Comparison of ENCODE assay signal across 13 cellular contexts in genomic region chr17:50781167-50781566, GRCh38. TPM values are rescaled to one million over a fixed set of nuclear protein-coding genes. Genes with fewer than 3 reads are reported as not detected.
DNase-seq lines count a peak whose midpoint lies in the region; ATAC-seq and TF ChIP-seq lines count a peak whose summit lies in the region.
"Had no signal": no experiment of that assay in that cellular context is flagged by ENCODE, and none has a peak within 500 bp of the region (broad histone marks: within the 10 kb centered on the region; RNA-seq: fewer than 3 reads in every experiment).

No MANE protein-coding gene starts in this region.

- no peaks in the 10 kb centered on the region for H3K9me3 Mint-ChIP-seq in activated CD8-positive, alpha-beta memory T cell treated with anti-CD3 and anti-CD28 coated beads, Interleukin-2, amount 10 ng/mL, durations not matched to agents 7 days and 5 days (ENCODE audit: low read depth)
- no peaks in the 10 kb centered on the region for H3K9me3 Mint-ChIP-seq in activated T-cell treated with anti-CD3 and anti-CD28 coated beads, Interleukin-2, amount 50 U/mL, for 4 hours
- no peaks in the 10 kb centered on the region for H3K9me3 Mint-ChIP-seq in stimulated activated effector memory CD8-positive, alpha-beta T cell treated with anti-CD3 and anti-CD28 coated beads, Interleukin-12 subunit alpha, Interleukin-12 subunit beta, amount 100 ng/mL, for 72 hours

- H3K4me3 Mint-ChIP-seq in activated CD8-positive, alpha-beta memory T cell treated with anti-CD3 and anti-CD28 coated beads, Interleukin-2, amount 10 ng/mL, durations not matched to agents 7 days and 5 days = peak overlapping the region; percentile 28
- peak overlapping the region; percentile 54 for H3K4me3 Mint-ChIP-seq in activated T-cell treated with anti-CD3 and anti-CD28 coated beads, Interleukin-2, amount 50 U/mL, for 4 hours
- H3K4me3 Mint-ChIP-seq in stimulated activated effector memory CD8-positive, alpha-beta T cell treated with anti-CD3 and anti-CD28 coated beads, Interleukin-12 subunit alpha, Interleukin-12 subunit beta, amount 100 ng/mL, for 72 hours = peak overlapping the region; percentile 47

- TF ChIP-seq CTCF in fibroblast of the aortic adventitia (IDR thresholded peaks at IDR 0.05; ENCODE audit: insufficient read depth, low read length) (no peak), colonic mucosa (IDR thresholded peaks at IDR 0.05) (no peak)

- no peak overlapping the region for H3K27ac Mint-ChIP-seq in activated CD8-positive, alpha-beta memory T cell treated with anti-CD3 and anti-CD28 coated beads, Interleukin-2, amount 10 ng/mL, durations not matched to agents 7 days and 5 days
- H3K27ac Mint-ChIP-seq in stimulated activated effector memory CD8-positive, alpha-beta T cell treated with anti-CD3 and anti-CD28 coated beads, Interleukin-12 subunit alpha, Interleukin-12 subunit beta, amount 100 ng/mL, for 72 hours = no peak overlapping the region

- ATAC-seq in activated CD8-positive, alpha-beta memory T cell treated with anti-CD3 and anti-CD28 coated beads, Interleukin-2, amount 10 ng/mL, durations not matched to agents 7 days and 5 days = no peak
- ATAC-seq in activated T-cell treated with anti-CD3 and anti-CD28 coated beads, Interleukin-2, amount 50 U/mL, for 4 hours = no peak
- no peak for ATAC-seq in stimulated activated effector memory CD8-positive, alpha-beta T cell treated with anti-CD3 and anti-CD28 coated beads, Interleukin-12 subunit alpha, Interleukin-12 subunit beta, amount 100 ng/mL, for 72 hours
- no peak for ATAC-seq in left colon
- ATAC-seq: foreskin keratinocyte had no signal

- DNase-seq in activated CD8-positive, alpha-beta memory T cell treated with anti-CD3 and anti-CD28 coated beads, Interleukin-2, amount 10 ng/mL, durations not matched to agents 7 days and 5 days = no peak
- DNase-seq in activated CD8-positive, alpha-beta memory T cell treated with anti-CD3 and anti-CD28 coated beads, Interleukin-2, amount 50 U/mL, for 4 hours = no peak
- no peak for DNase-seq in activated T-cell treated with anti-CD3 and anti-CD28 coated beads, Interleukin-2, amount 50 U/mL, for 4 hours
- no peak for DNase-seq in fibroblast of the aortic adventitia (ENCODE audit: low read depth)
- DNase-seq in stimulated activated effector memory CD8-positive, alpha-beta T cell treated with anti-CD3 and anti-CD28 coated beads, Interleukin-12 subunit alpha, Interleukin-12 subunit beta, amount 100 ng/mL, for 72 hours (ENCODE audit: low spot score in 2 of 2) = no peak
- DNase-seq in left colon = no peak
- no peak for DNase-seq in colonic mucosa
- DNase-seq in stimulated activated CD4-positive, alpha-beta T cell treated with anti-CD3 and anti-CD28 coated beads, Interleukin-4, amount 100 ng/mL, for 1 hour = no peak
- DNase-seq: foreskin keratinocyte, occipital lobe, OCI-M1, transverse colon had no signal

- H3K4me1 Mint-ChIP-seq in activated CD8-positive, alpha-beta memory T cell treated with anti-CD3 and anti-CD28 coated beads, Interleukin-2, amount 10 ng/mL, durations not matched to agents 7 days and 5 days = peaks cover 23% of the 10 kb centered on the region
- H3K4me1 Mint-ChIP-seq in activated T-cell treated with anti-CD3 and anti-CD28 coated beads, Interleukin-2, amount 50 U/mL, for 4 hours (ENCODE audit: low read depth) = peaks cover 30% of the 10 kb centered on the region
- H3K4me1 Mint-ChIP-seq in stimulated activated effector memory CD8-positive, alpha-beta T cell treated with anti-CD3 and anti-CD28 coated beads, Interleukin-12 subunit alpha, Interleukin-12 subunit beta, amount 100 ng/mL, for 72 hours = peaks cover 28% of the 10 kb centered on the region

- H3K27me3 Mint-ChIP-seq in activated CD8-positive, alpha-beta memory T cell treated with anti-CD3 and anti-CD28 coated beads, Interleukin-2, amount 10 ng/mL, durations not matched to agents 7 days and 5 days = peaks cover 45% of the 10 kb centered on the region
- peaks cover 6% of the 10 kb centered on the region for H3K27me3 Mint-ChIP-seq in activated T-cell treated with anti-CD3 and anti-CD28 coated beads, Interleukin-2, amount 50 U/mL, for 4 hours (ENCODE audit: low read depth)

- no peaks in the 10 kb centered on the region for H3K4me1 ChIP-seq in colonic mucosa

- H3K4me3 ChIP-seq in fibroblast of the aortic adventitia (ENCODE audit: low read depth, low read length) (peak overlapping the region; percentile 47), colonic mucosa (no peak overlapping the region)

- no peaks in the 10 kb centered on the region for H3K27me3 ChIP-seq in colonic mucosa
- H3K27me3 ChIP-seq: foreskin keratinocyte, transverse colon had no signal

- H3K9ac ChIP-seq in colonic mucosa (ENCODE audit: low read depth in 2 of 2, low read length in 2 of 2) = no peak overlapping the region

- no peaks in the 10 kb centered on the region for H3K9me3 ChIP-seq in colonic mucosa
- H3K9me3 ChIP-seq: transverse colon had no signal

- H3K36me3 Mint-ChIP-seq in activated CD8-positive, alpha-beta memory T cell treated with anti-CD3 and anti-CD28 coated beads, Interleukin-2, amount 10 ng/mL, durations not matched to agents 7 days and 5 days = no peaks in the 10 kb centered on the region
- no peaks in the 10 kb centered on the region for H3K36me3 Mint-ChIP-seq in activated T-cell treated with anti-CD3 and anti-CD28 coated beads, Interleukin-2, amount 50 U/mL, for 4 hours (ENCODE audit: insufficient read depth)
- no peaks in the 10 kb centered on the region for H3K36me3 Mint-ChIP-seq in stimulated activated effector memory CD8-positive, alpha-beta T cell treated with anti-CD3 and anti-CD28 coated beads, Interleukin-12 subunit alpha, Interleukin-12 subunit beta, amount 100 ng/mL, for 72 hours

- H3K36me3 ChIP-seq in colonic mucosa = no peaks in the 10 kb centered on the region
- H3K36me3 ChIP-seq: transverse colon had no signal

- no peak overlapping the region for H3K27ac ChIP-seq in colonic mucosa
- H3K27ac ChIP-seq: foreskin keratinocyte, transverse colon had no signal

- intact Hi-C loops in left colon (cut with DNase I, micrococcal nuclease) = loop anchor here in 1 of 2 donors (5.0 to 10.0 kb wide), 2 partner anchors 61 to 174 kb away; no protein-coding TSS in a partner anchor
- intact Hi-C loops in colonic mucosa (cut with DNase I) = loop anchor here (10.0 kb wide), 1 partner anchor 174 kb away; no protein-coding TSS in a partner anchor

- CTCF ChIA-PET in activated CD8-positive, alpha-beta memory T cell treated with anti-CD3 and anti-CD28 coated beads, Interleukin-2, amount 10 ng/mL, durations not matched to agents 7 days and 5 days (lab: Charles Lee) = interaction anchor here (0.7 to 7.0 kb wide), 6 partner anchors 14 to 372 kb away, joined by 3 to 38 read pairs (median 4); partner anchors contain the start of genes NME1 and TOB1

RNA-seq across cellular contexts. Expression of gene ANKRD40CL, which starts 13.8 kb away (rescaled TPM):
- total RNA-seq in activated CD8-positive, alpha-beta memory T cell treated with anti-CD3 and anti-CD28 coated beads, Interleukin-2, amount 10 ng/mL, durations not matched to agents 7 days and 5 days = not detected
- not detected for total RNA-seq in activated T-cell treated with anti-CD3 and anti-CD28 coated beads, Interleukin-2, amount 50 U/mL, for 4 hours
- not detected in 2 replicates for total RNA-seq in fibroblast of the aortic adventitia (ENCODE audit: low replicate concordance)
- 10 to 100 TPM; 63.4 to 75.8 TPM for total RNA-seq in left colon
- 10 to 100 TPM; 44.9 to 54.5 TPM for total RNA-seq in colonic mucosa
- total RNA-seq: foreskin keratinocyte; occipital lobe; T-helper 2 cell treated with Interferon-gamma antibody and Interleukin-4, amounts not matched to agents 100 ng/mL and 5 ng/mL, for 36 hours had no signal

RNA-seq across cellular contexts. Expression of gene WFIKKN2, which starts 54.2 kb away (rescaled TPM):
- total RNA-seq in activated CD8-positive, alpha-beta memory T cell treated with anti-CD3 and anti-CD28 coated beads, Interleukin-2, amount 10 ng/mL, durations not matched to agents 7 days and 5 days = not detected
- not detected for total RNA-seq in activated T-cell treated with anti-CD3 and anti-CD28 coated beads, Interleukin-2, amount 50 U/mL, for 4 hours
- total RNA-seq in fibroblast of the aortic adventitia (ENCODE audit: low replicate concordance) (under 0.01 and 0.25 TPM in 2 replicates), left colon (under 1 TPM; 0.06 to 0.08 TPM), colonic mucosa (under 1 TPM; 0.10 to 0.13 TPM)
- total RNA-seq: foreskin keratinocyte; T-helper 2 cell treated with Interferon-gamma antibody and Interleukin-4, amounts not matched to agents 100 ng/mL and 5 ng/mL, for 36 hours; transverse colon had no signal

Comparison
In these comparisons a context has a peak if more than half of its experiments do, and no peak if none do; other contexts are left out.
1. RNA of gene ANKRD40CL, which starts 13.8 kb away (total RNA-seq): 63.4 to 75.8 TPM in left colon and 44.9 to 54.5 TPM in colonic mucosa; not detected in activated CD8-positive, alpha-beta memory T cell treated with anti-CD3 and anti-CD28 coated beads, Interleukin-2, amount 10 ng/mL, durations not matched to agents 7 days and 5 days, not detected in activated T-cell treated with anti-CD3 and anti-CD28 coated beads, Interleukin-2, amount 50 U/mL, for 4 hours and not detected in fibroblast of the aortic adventitia; every median in the first group is over 10 times any median in the second.
2. Peak in every context shown above with its lines, with median percentiles within 50 percentile points of each other: H3K4me3 Mint-ChIP-seq.